ENCODE assay signal across 9 cellular contexts in genomic region chr4:104491396-104491821, GRCh38. TPM values are rescaled to one million over a fixed set of nuclear protein-coding genes. Genes with fewer than 3 reads are reported as not detected.
A peak's percentile ranks its signal among the peaks of the same experiment; 100 is the strongest.
DNase-seq lines count a peak whose midpoint lies in the region; ATAC-seq and TF ChIP-seq lines count a peak whose summit lies in the region.
"Had no signal": no experiment of that assay in that cellular context is flagged by ENCODE, and none has a peak within 500 bp of the region (broad histone marks: within the 10 kb centered on the region; RNA-seq: fewer than 3 reads in every experiment).

No MANE protein-coding gene starts in this region.

- no TSS peak for BruUV-seq in MCF 10A (replicated peaks; lab: Mats Ljungman, UMichigan)

- H3K4me1 Mint-ChIP-seq in CD4-positive, CD25-positive, alpha-beta regulatory T cell, result peaks cover 17 to 41% (median 24%) of the 10 kb centered on the region in 4 donors
- peaks cover 21% of the 10 kb centered on the region for H3K4me1 Mint-ChIP-seq in MCF 10A (ENCODE audit: insufficient read depth, unreplicated experiment)

- peaks cover 15% of the 10 kb centered on the region for H3K4me1 ChIP-seq in CD4-positive, CD25-positive, alpha-beta regulatory T cell (ENCODE audit: control insufficient read depth, insufficient read depth, low read length, poor library complexity, severe bottlenecking)

- H3K36me3 ChIP-seq in CD4-positive, CD25-positive, alpha-beta regulatory T cell (ENCODE audit: control insufficient read depth, insufficient read depth, low read length), result no peaks in the 10 kb centered on the region
- H3K36me3 ChIP-seq in SK-N-MC (ENCODE audit: insufficient read depth, low read length), result no peaks in the 10 kb centered on the region

- CTCF ChIA-PET in MCF 10A (lab: Yijun Ruan, JAX), result interaction anchor here (0.8 kb wide), 1 partner anchor 9 kb away, joined by 3 read pairs; no protein-coding TSS in a partner anchor

- H3K9ac ChIP-seq in SK-N-MC (ENCODE audit: insufficient read length), result peak overlapping the region; percentile 53

- H3K27me3 Mint-ChIP-seq in CD4-positive, CD25-positive, alpha-beta regulatory T cell, result peaks cover 71% of the 10 kb centered on the region
- no peaks in the 10 kb centered on the region for H3K27me3 Mint-ChIP-seq in MCF 10A (ENCODE audit: insufficient read depth, unreplicated experiment)

- DNase-seq in CD4-positive, CD25-positive, alpha-beta regulatory T cell, result peak in 1 of 3 donors; percentile 20
- no peak for DNase-seq in SK-N-MC (ENCODE audit: low read depth, low spot score)
- DNase-seq in MCF 10A (ENCODE audit: unreplicated experiment), result no peak
- peak; percentile 5 for DNase-seq in iris pigment epithelial cell (ENCODE audit: low read depth)
- DNase-seq in stimulated activated CD4-positive, alpha-beta T cell treated with anti-CD3 and anti-CD28 coated beads, Interleukin-4, amount 100 ng/mL, for 1 hour, result peak; percentile 15
- no peak for DNase-seq in mesenteric fat pad (ENCODE audit: low spot score)

- no peaks in the 10 kb centered on the region for H3K9me3 ChIP-seq in CD4-positive, CD25-positive, alpha-beta regulatory T cell (ENCODE audit: control insufficient read depth in 2 of 2, low read length in 2 of 2)
- no peaks in the 10 kb centered on the region for H3K9me3 ChIP-seq in SK-N-MC (ENCODE audit: low read depth, low read length)

- no peak overlapping the region for H3K27ac ChIP-seq in CD4-positive, CD25-positive, alpha-beta regulatory T cell (ENCODE audit: insufficient read depth, low read length, poor library complexity, severe bottlenecking)
- peak overlapping the region; percentile 65; the same call in 1 of the 2 replicates for H3K27ac ChIP-seq in SK-N-MC

- POLR2A ChIA-PET in MCF 10A (lab: Yijun Ruan, JAX), result interaction anchor here (1.2 kb wide), 1 partner anchor 495 kb away, joined by 3 read pairs; no protein-coding TSS in a partner anchor

- no peaks in the 10 kb centered on the region for H3K36me3 Mint-ChIP-seq in CD4-positive, CD25-positive, alpha-beta regulatory T cell
- H3K36me3 Mint-ChIP-seq in MCF 10A (ENCODE audit: insufficient read depth, unreplicated experiment), result no peaks in the 10 kb centered on the region

- H3K4me3 Mint-ChIP-seq in CD4-positive, CD25-positive, alpha-beta regulatory T cell, result peak overlapping the region in 3 of 4 donors; percentile 75 to 87 (median 80)
- peak overlapping the region; percentile 78 for H3K4me3 Mint-ChIP-seq in MCF 10A (ENCODE audit: unreplicated experiment)

- H3K4me3 ChIP-seq in CD4-positive, CD25-positive, alpha-beta regulatory T cell (ENCODE audit: low read depth, low read length), result no peak overlapping the region
- peak overlapping the region; percentile 97 for H3K4me3 ChIP-seq in SK-N-MC

- no peak for TF ChIP-seq CTCF in MCF 10A (IDR thresholded peaks at IDR 0.05; ENCODE audit: unreplicated experiment)

- no peak overlapping the region for H3K27ac Mint-ChIP-seq in CD4-positive, CD25-positive, alpha-beta regulatory T cell
- no peak overlapping the region for H3K27ac Mint-ChIP-seq in MCF 10A (ENCODE audit: low read depth, unreplicated experiment)

- intact Hi-C loops in MCF 10A (cut with micrococcal nuclease), result no loop called here

- peaks cover 0 to 7% (median 2%) of the 10 kb centered on the region in 7 donors for H3K9me3 Mint-ChIP-seq in CD4-positive, CD25-positive, alpha-beta regulatory T cell
- H3K9me3 Mint-ChIP-seq in MCF 10A (ENCODE audit: unreplicated experiment), result no peaks in the 10 kb centered on the region

- no peak for ATAC-seq in CD4-positive, CD25-positive, alpha-beta regulatory T cell (ENCODE audit: low read depth in 2 of 2)
- ATAC-seq in GM19035 (IDR thresholded peaks at IDR 0.05; ENCODE audit: unreplicated experiment) (peak; percentile 38), HG03103 (IDR thresholded peaks at IDR 0.05; ENCODE audit: low read depth, unreplicated experiment) (peak; percentile 27)

- H3K27me3 ChIP-seq in CD4-positive, CD25-positive, alpha-beta regulatory T cell (ENCODE audit: control insufficient read depth, insufficient read depth, low read length), result peaks cover 37% of the 10 kb centered on the region

RNA-seq across cellular contexts. Expression of gene CXXC4, which starts 3.3 kb away (rescaled TPM):
- not detected for total RNA-seq in CD4-positive, CD25-positive, alpha-beta regulatory T cell
- not detected for polyA plus RNA-seq in CD4-positive, CD25-positive, alpha-beta regulatory T cell
- total RNA-seq in MCF 10A (2022), result not detected in 2 replicates
- total RNA-seq in mesenteric fat pad, result 1.1 TPM
- total RNA-seq: T-helper 2 cell treated with Interferon-gamma antibody and Interleukin-4, amounts not matched to agents 100 ng/mL and 5 ng/mL, for 36 hours had no signal

Comparison
In these comparisons a context has a peak if more than half of its experiments do, and no peak if none do; other contexts are left out.
1. ATAC-seq: peak in GM19035 (single experiment) and HG03103 (single experiment); none in CD4-positive, CD25-positive, alpha-beta regulatory T cell (0 of 2).
2. DNase-seq: peak in iris pigment epithelial cell (single experiment) and stimulated activated CD4-positive, alpha-beta T cell treated with anti-CD3 and anti-CD28 coated beads, Interleukin-4, amount 100 ng/mL, for 1 hour (single experiment); none in SK-N-MC (single experiment), MCF 10A (single experiment) and mesenteric fat pad (single experiment).